11 cellular contexts compared by ENCODE assay signal in the genomic region with DNA sequence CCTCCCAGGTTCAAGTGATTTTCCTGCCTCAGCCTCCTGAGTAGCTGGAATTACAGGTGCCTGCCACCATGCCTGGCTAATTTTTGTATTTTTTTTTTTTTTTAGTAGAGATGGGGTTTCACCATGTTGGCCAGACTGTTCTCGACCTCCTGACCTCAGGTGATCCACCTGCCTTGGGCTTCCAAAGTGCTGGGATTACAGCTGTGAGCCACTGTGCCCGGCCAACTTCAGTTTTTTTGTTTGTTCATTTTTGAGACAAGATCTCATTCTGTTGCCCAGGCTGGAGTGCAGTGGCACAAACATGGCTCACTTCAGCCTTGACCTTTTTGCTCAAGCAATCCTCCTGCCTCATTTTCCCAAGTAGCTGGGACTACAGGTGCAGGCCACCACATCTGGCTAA. TPM values are rescaled to one million over a fixed set of nuclear protein-coding genes. Genes with fewer than 3 reads are reported as not detected.
"Had no signal": no experiment of that assay in that cellular context is flagged by ENCODE, and none has a peak within 500 bp of the region (broad histone marks: within the 10 kb centered on the region; RNA-seq: fewer than 3 reads in every experiment).

No MANE protein-coding gene starts in this region.

RNA-seq across cellular contexts. Expression of gene DPPA4, which starts 21.5 kb away (rescaled TPM):
- total RNA-seq: OCI-LY7, PC-3, PC-9, Peyer's patch, Right ventricle myocardium inferior, Right ventricle myocardium superior, SJCRH30, SJSA1, SK-MEL-5 had no signal
- polyA plus RNA-seq: SK-N-SH had no signal

RNA-seq across cellular contexts. Expression of gene DPPA2, which starts 42.5 kb away (rescaled TPM):
- total RNA-seq: OCI-LY7, PC-3, PC-9, Peyer's patch, Right ventricle myocardium inferior, Right ventricle myocardium superior, RPMI7951, SJCRH30, SJSA1, SK-MEL-5 had no signal
- polyA plus RNA-seq: SK-N-SH had no signal
